21 cellular contexts compared by ENCODE assay signal in the genomic region with DNA sequence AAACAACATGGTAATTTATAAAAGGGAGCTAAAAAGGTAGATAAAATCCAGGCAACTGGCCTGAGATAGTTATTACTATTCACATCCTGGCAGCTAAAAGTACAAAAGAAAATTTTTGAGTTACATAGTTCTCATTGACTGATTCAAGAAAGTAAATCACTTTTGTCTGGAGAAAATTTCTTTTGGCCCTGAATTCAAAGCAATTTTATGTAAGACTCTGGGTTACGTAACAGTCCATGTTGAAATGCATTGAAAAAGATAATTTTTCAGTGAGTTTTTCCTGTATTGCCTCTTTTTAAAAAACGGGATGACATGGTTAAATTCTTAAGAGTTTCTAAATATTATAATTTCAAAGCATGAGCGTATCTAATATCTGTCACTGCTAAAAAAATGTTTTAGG.
DNase-seq lines count a peak whose midpoint lies in the region; ATAC-seq and TF ChIP-seq lines count a peak whose summit lies in the region.
"Had no signal": no experiment of that assay in that cellular context is flagged by ENCODE, and none has a peak within 500 bp of the region (broad histone marks: within the 10 kb centered on the region; RNA-seq: fewer than 3 reads in every experiment).

No MANE protein-coding gene starts in this region.

- no peak overlapping the region for H3K4me3 Mint-ChIP-seq in activated T-cell treated with anti-CD3 and anti-CD28 coated beads, Interleukin-2, amount 50 U/mL, for 24 hours
- H3K4me3 Mint-ChIP-seq: activated CD8-positive, alpha-beta memory T cell treated with anti-CD3 and anti-CD28 coated beads, Interleukin-2, amount 10 ng/mL, durations not matched to agents 7 days and 5 days; CD4-positive, alpha-beta memory T cell; natural killer cell treated with Interleukin-12 subunit alpha and Interleukin-12 subunit beta and Interleukin-15 and Interleukin-18, amount 100 ng/mL, for 72 hours had no signal

- TF ChIP-seq POLR2A in NB4 (IDR thresholded peaks at IDR 0.05; ENCODE audit: extremely low read depth, insufficient read length) = no peak

- no peak overlapping the region for H3K4me3 ChIP-seq in NB4 (ENCODE audit: low read depth, low read length)
- no peak overlapping the region for H3K4me3 ChIP-seq in choroid plexus epithelial cell (ENCODE audit: low read depth, low read length)
- H3K4me3 ChIP-seq: psoas muscle, suprapubic skin had no signal

- ATAC-seq in GM19397 (IDR thresholded peaks at IDR 0.05; ENCODE audit: unreplicated experiment) = no peak
- ATAC-seq in HG02870 (IDR thresholded peaks at IDR 0.05; ENCODE audit: unreplicated experiment) = no peak
- ATAC-seq: activated CD8-positive, alpha-beta memory T cell treated with anti-CD3 and anti-CD28 coated beads, Interleukin-2, amount 10 ng/mL, durations not matched to agents 7 days and 5 days; natural killer cell treated with Interleukin-12 subunit alpha and Interleukin-12 subunit beta and Interleukin-15 and Interleukin-18, amount 100 ng/mL, for 72 hours; Panc1; psoas muscle had no signal

- H3K9me3 Mint-ChIP-seq in activated T-cell treated with anti-CD3 and anti-CD28 coated beads, Interleukin-2, amount 50 U/mL, for 24 hours = no peaks in the 10 kb centered on the region
- H3K9me3 Mint-ChIP-seq: CD4-positive, alpha-beta memory T cell; natural killer cell treated with Interleukin-12 subunit alpha and Interleukin-12 subunit beta and Interleukin-15 and Interleukin-18, amount 100 ng/mL, for 72 hours had no signal

- H3K27ac Mint-ChIP-seq in activated T-cell treated with anti-CD3 and anti-CD28 coated beads, Interleukin-2, amount 50 U/mL, for 24 hours = peak overlapping the region; percentile 30
- H3K27ac Mint-ChIP-seq: activated CD8-positive, alpha-beta memory T cell treated with anti-CD3 and anti-CD28 coated beads, Interleukin-2, amount 10 ng/mL, durations not matched to agents 7 days and 5 days had no signal

- TF ChIP-seq CTCF in NB4 (IDR thresholded peaks at IDR 0.05; ENCODE audit: low read depth, low read length) (no peak), choroid plexus epithelial cell (conservative IDR thresholded peaks at IDR 0.05; ENCODE audit: low read depth, low read length) (no peak)

- no peaks in the 10 kb centered on the region for H3K27me3 Mint-ChIP-seq in activated T-cell treated with anti-CD3 and anti-CD28 coated beads, Interleukin-2, amount 50 U/mL, for 24 hours
- H3K27me3 Mint-ChIP-seq: activated CD8-positive, alpha-beta memory T cell treated with anti-CD3 and anti-CD28 coated beads, Interleukin-2, amount 10 ng/mL, durations not matched to agents 7 days and 5 days; CD4-positive, alpha-beta memory T cell; natural killer cell treated with Interleukin-12 subunit alpha and Interleukin-12 subunit beta and Interleukin-15 and Interleukin-18, amount 100 ng/mL, for 72 hours had no signal

- H3K36me3 Mint-ChIP-seq in activated T-cell treated with anti-CD3 and anti-CD28 coated beads, Interleukin-2, amount 50 U/mL, for 24 hours (ENCODE audit: low read depth) = peaks cover 78% of the 10 kb centered on the region

- H3K4me1 Mint-ChIP-seq in activated T-cell treated with anti-CD3 and anti-CD28 coated beads, Interleukin-2, amount 50 U/mL, for 24 hours (ENCODE audit: low read depth) = peaks cover 29% of the 10 kb centered on the region

- no peak for DNase-seq in activated T-cell treated with anti-CD3 and anti-CD28 coated beads, Interleukin-2, amount 50 U/mL, for 24 hours
- no peak for DNase-seq in activated T-cell treated with anti-CD3 and anti-CD28 coated beads, Interleukin-2, amount 50 U/mL, for 48 hours
- DNase-seq in NB4 (ENCODE audit: low read depth) (peak; percentile 43), choroid plexus epithelial cell (ENCODE audit: low read depth) (peak; percentile 48), superior temporal gyrus (ENCODE audit: extremely low spot score) (peak; percentile 20), RKO (ENCODE audit: low spot score) (no peak)
- DNase-seq: 8988T; activated CD8-positive, alpha-beta memory T cell treated with anti-CD3 and anti-CD28 coated beads, Interleukin-2, amount 10 ng/mL, durations not matched to agents 7 days and 5 days; activated gamma-delta T cell treated with Interleukin-2 at 50 U/mL for 16 hours; anterior cingulate cortex; CD4-positive, alpha-beta memory T cell; DMS79; NCI-H1092 treated with DMSO at 0.1 percent for 48 hours; NCI-H69; psoas muscle; stimulated activated CD8-positive, alpha-beta memory T cell treated with anti-CD3 and anti-CD28 coated beads, Interleukin-4, amount 100 ng/mL, for 48 hours had no signal

Comparison
In these comparisons a context has a peak if more than half of its experiments do, and no peak if none do; other contexts are left out.
1. DNase-seq: peak in NB4 (single experiment), choroid plexus epithelial cell (single experiment) and superior temporal gyrus (single experiment); none in activated T-cell treated with anti-CD3 and anti-CD28 coated beads, Interleukin-2, amount 50 U/mL, for 24 hours (single experiment), activated T-cell treated with anti-CD3 and anti-CD28 coated beads, Interleukin-2, amount 50 U/mL, for 48 hours (0 of 2) and RKO (single experiment).